26 cellular contexts compared by ENCODE assay signal in genomic region chr12:132070298-132070697, GRCh38.
"Had no signal": no experiment of that assay in that cellular context is flagged by ENCODE, and none has a peak within 500 bp of the region (broad histone marks: within the 10 kb centered on the region; RNA-seq: fewer than 3 reads in every experiment).

No MANE protein-coding gene starts in this region.

- H3K4me3 Mint-ChIP-seq: activated naive CD8-positive, alpha-beta T cell; immature natural killer cell; natural killer cell had no signal

- H3K4me1 ChIP-seq: esophagus muscularis mucosa, gastroesophageal sphincter, parathyroid adenoma, sigmoid colon, tibial nerve had no signal

- H3K4me3 ChIP-seq: esophagus muscularis mucosa, gastroesophageal sphincter, heart right ventricle, mucosa of descending colon, sigmoid colon, tibial nerve had no signal

- H3K9me3 ChIP-seq: esophagus muscularis mucosa, gastroesophageal sphincter, heart right ventricle, mucosa of descending colon, neutrophil, sigmoid colon, tibial nerve had no signal

- H3K27me3 Mint-ChIP-seq: activated naive CD8-positive, alpha-beta T cell; stimulated activated naive CD8-positive, alpha-beta T cell treated with anti-CD3 and anti-CD28 coated beads, Interleukin-15, Interleukin-2, amounts not matched to agents 100 ng/mL and 50 ng/mL, for 24 hours had no signal

- ATAC-seq: gastroesophageal sphincter, natural killer cell had no signal

- H3K9ac ChIP-seq: parathyroid adenoma had no signal

- H3K27me3 ChIP-seq: esophagus muscularis mucosa, gastroesophageal sphincter, heart right ventricle, neutrophil, sigmoid colon, tibial nerve had no signal

- FAIRE-seq: bronchial epithelial cell, endothelial cell of umbilical vein, urothelium cell line had no signal

- DNase-seq: activated CD4-positive, alpha-beta T cell treated with anti-CD3 and anti-CD28 coated beads for 1 hour; activated CD8-positive, alpha-beta memory T cell treated with anti-CD3 and anti-CD28 coated beads for 24 hours; activated CD8-positive, alpha-beta memory T cell treated with anti-CD3 and anti-CD28 coated beads, Interleukin-2, amount 50 U/mL, for 48 hours; activated T-cell treated with anti-CD3 and anti-CD28 coated beads, Interleukin-2, amount 50 U/mL, for 48 hours; cerebellar nuclear complex; effector CD4-positive, alpha-beta T cell; heart right ventricle; immature natural killer cell; kidney glomerular epithelial cell; left ventricle myocardium superior; mesenchymal stem cell; mucosa of descending colon; natural killer cell; sigmoid colon; T-helper 2 cell had no signal

- H3K9me3 Mint-ChIP-seq: immature natural killer cell; natural killer cell; stimulated activated naive CD8-positive, alpha-beta T cell treated with anti-CD3 and anti-CD28 coated beads, Interleukin-15, Interleukin-2, amounts not matched to agents 100 ng/mL and 50 ng/mL, for 24 hours had no signal

- H3K27ac Mint-ChIP-seq: activated naive CD8-positive, alpha-beta T cell; natural killer cell had no signal

- H3K27ac ChIP-seq: esophagus muscularis mucosa, gastroesophageal sphincter, heart right ventricle, neutrophil, parathyroid adenoma, sigmoid colon, tibial nerve, VCaP had no signal

- H2AFZ ChIP-seq: parathyroid adenoma had no signal
